ENCODE assay signal across 8 cellular contexts in genomic region chr14:24310666-24311604, GRCh38. TPM values are rescaled to one million over a fixed set of nuclear protein-coding genes. Genes with fewer than 3 reads are reported as not detected.
DNase-seq lines count a peak whose midpoint lies in the region; ATAC-seq and TF ChIP-seq lines count a peak whose summit lies in the region.

Gene LTB4R (plus strand): TSS chr14:24311502. CDS start chr14:24315652, 4,150 bp downstream.

- peak within 1 kb of the TSS; percentile 90 to 97 (median 95) for H3K27ac Mint-ChIP-seq in CD4-positive, alpha-beta memory T cell

- intact Hi-C loops in CD4-positive, alpha-beta memory T cell (cut with micrococcal nuclease) = loop anchor here (1.0 to 5.0 kb wide), 4 partner anchors 12 to 121 kb away; partner anchors contain the start of genes DHRS1, NOP9 and TINF2
- intact Hi-C loops in lower lobe of right lung (cut with DNase I) = no loop called here

- peak; percentile 73 to 79 (median 77) for DNase-seq in CD4-positive, alpha-beta memory T cell
- peak; percentile 75 for DNase-seq in cerebellum (ENCODE audit: low spot score)
- DNase-seq in lower lobe of right lung = peak; percentile 86
- DNase-seq in stimulated activated CD8-positive, alpha-beta memory T cell treated with anti-CD3 and anti-CD28 coated beads, Interleukin-4, amount 100 ng/mL, for 48 hours = peak; percentile 70

- H3K27ac ChIP-seq in CD4-positive, alpha-beta memory T cell (ENCODE audit: low read depth, low read length) = peak within 1 kb of the TSS; percentile 72
- peak within 1 kb of the TSS; percentile 92 for H3K27ac ChIP-seq in lower lobe of right lung

- POLR2A ChIA-PET in CD4-positive, alpha-beta memory T cell (lab: Charles Lee; ENCODE audit: partially characterized antibody) = interaction anchor here (0.6 to 8.5 kb wide), 31 partner anchors 11 to 302 kb away, joined by 3 to 108 read pairs (median 6); partner anchors contain the start of genes CBLN3, CHMP4A, DCAF11 and DHRS1

- peaks cover 58 to 89% (median 73%) of the 10 kb centered on the region in 4 donors for H3K4me1 Mint-ChIP-seq in CD4-positive, alpha-beta memory T cell

- no peaks in the 10 kb centered on the region for H3K9me3 ChIP-seq in CD4-positive, alpha-beta memory T cell (ENCODE audit: control insufficient read depth in 1 of 2, low read length in 2 of 2)
- no peaks in the 10 kb centered on the region for H3K9me3 ChIP-seq in lower lobe of right lung

- CTCF ChIA-PET in CD4-positive, alpha-beta memory T cell (lab: Charles Lee; ENCODE audit: partially characterized antibody) = interaction anchor here (0.7 to 18.5 kb wide), 12 partner anchors 12 to 230 kb away, joined by 3 to 556 read pairs (median 28); partner anchors contain the start of genes ADCY4, DHRS1, MDP1 and NOP9

- H3K4me3 ChIP-seq in CD4-positive, alpha-beta memory T cell (ENCODE audit: low read length in 2 of 2) = peak within 1 kb of the TSS; percentile 55 to 58
- H3K4me3 ChIP-seq in lower lobe of right lung = peak within 1 kb of the TSS; percentile 73

- H3K36me3 ChIP-seq in CD4-positive, alpha-beta memory T cell (ENCODE audit: insufficient read depth, low read length) = peaks cover 18% of the 10 kb centered on the region
- H3K36me3 ChIP-seq in lower lobe of right lung = peaks cover 18% of the 10 kb centered on the region

- peak; percentile 57 for TF ChIP-seq CTCF in lower lobe of right lung (IDR thresholded peaks at IDR 0.05)

- peaks cover 71% of the 10 kb centered on the region for H3K4me1 ChIP-seq in CD4-positive, alpha-beta memory T cell (ENCODE audit: insufficient read depth, low read length)
- H3K4me1 ChIP-seq in lower lobe of right lung = peaks cover 75% of the 10 kb centered on the region

- H3K4me3 Mint-ChIP-seq in CD4-positive, alpha-beta memory T cell = peak within 1 kb of the TSS; percentile 83 to 94 (median 88)

- H3K9me3 Mint-ChIP-seq in CD4-positive, alpha-beta memory T cell = peaks cover 0 to 1% (median 0%) of the 10 kb centered on the region in 8 donors

- H3K27me3 ChIP-seq in CD4-positive, alpha-beta memory T cell (ENCODE audit: insufficient read depth, low read length) = no peaks in the 10 kb centered on the region
- no peaks in the 10 kb centered on the region for H3K27me3 ChIP-seq in lower lobe of right lung (ENCODE audit: low read depth)

- H3K36me3 Mint-ChIP-seq in CD4-positive, alpha-beta memory T cell = peaks cover 17 to 22% of the 10 kb centered on the region in 2 donors

- ATAC-seq in GM19397 (IDR thresholded peaks at IDR 0.05; ENCODE audit: unreplicated experiment) (peak; percentile 62), HG03565 (IDR thresholded peaks at IDR 0.05; ENCODE audit: unreplicated experiment) (peak; percentile 56), lower lobe of right lung (peak; percentile 87 to 88), GM21360 (IDR thresholded peaks at IDR 0.05; ENCODE audit: unreplicated experiment) (no peak)
- ATAC-seq in activated CD4-positive, CD25-positive, alpha-beta regulatory T cell treated with anti-CD3 and anti-CD28 coated beads, Interleukin-2, amount 50 U/mL, for 24 hours = peak; percentile 86 to 88

- no peaks in the 10 kb centered on the region for H3K27me3 Mint-ChIP-seq in CD4-positive, alpha-beta memory T cell

RNA-seq across cellular contexts. Expression of gene LTB4R, which starts in this region (rescaled TPM):
- 10 to 100 TPM; 19.5 to 20.0 TPM for total RNA-seq in CD4-positive, alpha-beta memory T cell
- polyA plus RNA-seq in CD4-positive, alpha-beta memory T cell = 10 to 100 TPM in 1 of 2 donors, 1 to 10 TPM in 1; 9.6 to 10.6 TPM
- 3.5 TPM for total RNA-seq in cerebellum
- total RNA-seq in lower lobe of right lung = 14.1 TPM
